ENCODE assay signal across 22 cellular contexts in the genomic region with DNA sequence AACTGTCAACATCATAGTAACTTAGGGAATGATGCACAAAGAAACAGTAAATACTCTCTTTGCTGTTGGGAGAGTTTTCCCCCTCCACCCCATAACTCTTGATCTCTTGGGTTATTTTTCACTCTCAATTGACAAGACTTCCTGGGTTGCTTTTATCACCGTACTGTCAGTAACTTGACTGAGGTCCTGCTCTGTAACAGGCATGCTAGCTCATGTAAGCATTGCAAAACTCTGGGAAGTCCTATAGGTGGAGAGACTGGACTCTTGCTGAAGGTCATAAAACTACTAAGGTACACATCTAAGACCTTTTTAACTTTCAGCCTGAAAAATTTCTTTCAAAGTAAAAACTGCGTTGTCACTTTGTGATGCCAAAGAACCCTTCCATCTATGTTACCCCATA. TPM values are rescaled to one million over a fixed set of nuclear protein-coding genes. Genes with fewer than 3 reads are reported as not detected.
DNase-seq lines count a peak whose midpoint lies in the region; FAIRE-seq and TF ChIP-seq lines count a peak whose summit lies in the region.
"Had no signal": no experiment of that assay in that cellular context is flagged by ENCODE, and none has a peak within 500 bp of the region (broad histone marks: within the 10 kb centered on the region; RNA-seq: fewer than 3 reads in every experiment).

No MANE protein-coding gene starts in this region.

- H3K4me3 Mint-ChIP-seq in neural progenitor cell, result no peak overlapping the region
- H3K4me3 Mint-ChIP-seq: B cell; CD4-positive, alpha-beta T cell; CD8-positive, alpha-beta T cell had no signal

- H3K4me1 Mint-ChIP-seq in neural progenitor cell, result peaks cover 67% of the 10 kb centered on the region
- H3K4me1 Mint-ChIP-seq: B cell had no signal

- peaks cover 40% of the 10 kb centered on the region for H3K4me1 ChIP-seq in neural progenitor cell
- no peaks in the 10 kb centered on the region for H3K4me1 ChIP-seq in right atrium auricular region
- H3K4me1 ChIP-seq: A549; BLaER1 treated with 17β-estradiol and CSF1 and Interleukin-3, amounts not matched to agents 10 nM and 100 nM; Caco-2 had no signal

- no peak overlapping the region for H3K4me2 ChIP-seq in neural progenitor cell
- H3K4me2 ChIP-seq: A549; BLaER1 treated with 17β-estradiol and CSF1 and Interleukin-3, amounts not matched to agents 10 nM and 100 nM had no signal

- peaks cover 24% of the 10 kb centered on the region for H4K20me1 ChIP-seq in neural progenitor cell (ENCODE audit: low read depth)
- H4K20me1 ChIP-seq: BLaER1 treated with 17β-estradiol and CSF1 and Interleukin-3, amounts not matched to agents 10 nM and 100 nM had no signal

- H3K36me3 Mint-ChIP-seq in neural progenitor cell, result peaks cover 35% of the 10 kb centered on the region
- H3K36me3 Mint-ChIP-seq: CD8-positive, alpha-beta T cell had no signal

- H3K36me3 ChIP-seq in bronchial epithelial cell (ENCODE audit: control insufficient read depth, insufficient read depth, low read length), result no peaks in the 10 kb centered on the region
- H3K36me3 ChIP-seq in neural progenitor cell, result no peaks in the 10 kb centered on the region
- H3K36me3 ChIP-seq in right atrium auricular region, result no peaks in the 10 kb centered on the region
- H3K36me3 ChIP-seq: BLaER1 treated with 17β-estradiol and CSF1 and Interleukin-3, amounts not matched to agents 10 nM and 100 nM had no signal

- FAIRE-seq in bronchial epithelial cell (lab: Jason Lieb, UNC), result no peak
- FAIRE-seq: A549, D721Med, G401.6, GM12891, GM19239 had no signal

- H3K9ac ChIP-seq in neural progenitor cell, result no peak overlapping the region
- H3K9ac ChIP-seq: BLaER1 treated with 17β-estradiol and CSF1 and Interleukin-3, amounts not matched to agents 10 nM and 100 nM had no signal

- H3K27me3 ChIP-seq in bronchial epithelial cell (ENCODE audit: control insufficient read depth, insufficient read depth, low read length) (no peaks in the 10 kb centered on the region), neural progenitor cell (no peaks in the 10 kb centered on the region), right atrium auricular region (no peaks in the 10 kb centered on the region)
- H3K27me3 ChIP-seq: BLaER1 treated with 17β-estradiol and CSF1 and Interleukin-3, amounts not matched to agents 10 nM and 100 nM had no signal

- TF ChIP-seq CTCF in bronchial epithelial cell (IDR thresholded peaks at IDR 0.05; ENCODE audit: insufficient read depth, low read length, severe bottlenecking) (no peak), neural progenitor cell (IDR thresholded peaks at IDR 0.05) (no peak), right atrium auricular region (IDR thresholded peaks at IDR 0.05) (no peak)

- peak overlapping the region; percentile 16 for H3K27ac Mint-ChIP-seq in neural progenitor cell
- H3K27ac Mint-ChIP-seq: B cell; CD4-positive, alpha-beta T cell; CD8-positive, alpha-beta T cell had no signal

- H3K9me3 ChIP-seq in neural progenitor cell (ENCODE audit: low read depth), result no peaks in the 10 kb centered on the region
- no peaks in the 10 kb centered on the region for H3K9me3 ChIP-seq in right atrium auricular region
- H3K9me3 ChIP-seq: A549; BLaER1 treated with 17β-estradiol and CSF1 and Interleukin-3, amounts not matched to agents 10 nM and 100 nM; Caco-2 had no signal

- peaks cover 100% of the 10 kb centered on the region for H3K79me2 ChIP-seq in neural progenitor cell (ENCODE audit: low read depth)

- H3K27me3 Mint-ChIP-seq in neural progenitor cell (ENCODE audit: insufficient read depth, low read depth), result no peaks in the 10 kb centered on the region

- H3K27ac ChIP-seq in neural progenitor cell (no peak overlapping the region), right atrium auricular region (no peak overlapping the region)
- H3K27ac ChIP-seq: 22Rv1; A549; BLaER1 treated with 17β-estradiol and CSF1 and Interleukin-3, amounts not matched to agents 10 nM and 100 nM; C4-2B had no signal

- peaks cover 18% of the 10 kb centered on the region for H3K9me3 Mint-ChIP-seq in neural progenitor cell
- H3K9me3 Mint-ChIP-seq: CD4-positive, alpha-beta T cell; CD8-positive, alpha-beta T cell had no signal

- H3K4me3 ChIP-seq in bronchial epithelial cell (ENCODE audit: low read depth, low read length), result no peak overlapping the region
- H3K4me3 ChIP-seq in neural progenitor cell, result no peak overlapping the region
- H3K4me3 ChIP-seq in right atrium auricular region, result no peak overlapping the region
- H3K4me3 ChIP-seq: A549; BLaER1 treated with 17β-estradiol and CSF1 and Interleukin-3, amounts not matched to agents 10 nM and 100 nM had no signal

- H2AFZ ChIP-seq in neural progenitor cell (replicated peaks), result no peak overlapping the region

- DNase-seq in HuH-7 (ENCODE audit: low spot score) (peak; percentile 37), bronchial epithelial cell (ENCODE audit: low read depth) (peak; percentile 60), neural progenitor cell (ENCODE audit: low spot score) (no peak), SHP77 (lab: John Stamatoyannopoulos, UW) (no peak), right atrium auricular region (ENCODE audit: low spot score) (no peak)
- DNase-seq: AML-193; Caco-2; Calu3; CD4-positive, alpha-beta T cell; CD8-positive, alpha-beta T cell; DMS79 treated with DMSO at 0.1 percent for 48 hours; GF-D8 had no signal

- H3F3A ChIP-seq in neural progenitor cell (ENCODE audit: low read depth), result peaks cover 18% of the 10 kb centered on the region

RNA-seq across cellular contexts. Expression of a gene that starts 10.9 kb away (rescaled TPM):
- total RNA-seq in bronchial epithelial cell, result 6.3 and 8.6 TPM in 2 replicates
- 36.6 and 52.7 TPM in 2 replicates for total RNA-seq in neural progenitor cell (ENCODE audit: low replicate concordance)
- total RNA-seq in right atrium auricular region, result 10 to 100 TPM; 30.6 to 30.9 TPM
- total RNA-seq: CD4-positive, alpha-beta T cell; CD8-positive, alpha-beta T cell had no signal

RNA-seq across cellular contexts. Expression of a gene that starts 25.0 kb away (rescaled TPM):
- total RNA-seq in bronchial epithelial cell, result under 0.01 and 0.13 TPM in 2 replicates
- total RNA-seq in neural progenitor cell (ENCODE audit: low replicate concordance), result not detected in 2 replicates
- total RNA-seq in right atrium auricular region, result under 1 TPM; 0.19 to 0.79 TPM
- total RNA-seq: A172; B cell; Calu3; CD4-positive, alpha-beta T cell; CD8-positive, alpha-beta T cell had no signal

Comparison
In these comparisons a context has a peak if more than half of its experiments do, and no peak if none do; other contexts are left out.
1. DNase-seq: peak in HuH-7 (single experiment) and bronchial epithelial cell (single experiment); none in neural progenitor cell (single experiment), SHP77 (0 of 2) and right atrium auricular region (single experiment).